ENCODE assay signal across 8 cellular contexts in the genomic region with DNA sequence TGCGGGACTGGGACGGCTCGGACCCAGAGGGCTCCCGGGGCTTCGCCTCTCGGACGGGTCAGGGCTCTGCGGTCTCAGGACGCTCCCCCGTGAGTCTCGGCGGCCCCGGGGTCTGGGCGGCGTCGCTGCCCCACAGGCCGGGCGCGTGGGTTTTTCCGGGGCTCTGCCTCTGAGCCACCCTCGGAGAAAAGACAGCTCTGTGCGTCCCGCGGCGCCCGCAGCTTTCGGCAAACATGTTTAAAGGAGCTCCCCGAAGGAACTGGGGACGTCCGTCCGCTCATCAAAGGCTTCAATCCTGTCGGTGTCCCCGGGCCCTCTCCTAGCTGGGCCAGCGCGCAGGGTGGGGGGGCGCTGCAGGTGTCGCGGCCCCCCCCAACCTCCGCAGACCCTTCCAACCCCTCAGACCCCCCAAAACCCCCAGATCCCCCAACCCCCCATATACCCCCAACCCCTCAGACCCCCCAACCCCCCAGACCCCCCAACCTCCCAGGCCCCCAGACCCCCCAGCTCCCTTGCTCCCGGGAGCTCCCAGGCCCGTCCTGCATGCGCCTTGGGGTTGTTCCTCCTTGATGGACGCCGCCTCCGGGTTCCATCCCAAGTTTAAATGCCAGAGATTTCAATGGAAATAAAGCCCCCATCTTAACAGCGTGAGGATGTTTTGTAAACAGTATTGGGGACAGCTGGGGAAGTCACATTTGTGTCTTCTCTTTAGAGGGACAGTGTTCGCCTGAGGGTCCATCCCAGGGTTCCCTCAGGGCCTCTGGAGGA. TPM values are rescaled to one million over a fixed set of nuclear protein-coding genes. Genes with fewer than 3 reads are reported as not detected.
DNase-seq lines count a peak whose midpoint lies in the region; ATAC-seq, FAIRE-seq and TF ChIP-seq lines count a peak whose summit lies in the region.

No MANE protein-coding gene starts in this region.

- 0 out of 2 replicates have a peak, but pooled peaks have one; percentile 38 for TF ChIP-seq RAD21 in HepG2 (CRISPR knock-in tag; IDR thresholded peaks at IDR 0.05)

- CTCF ChIA-PET in HepG2 (lab: Yijun Ruan, JAX; ENCODE audit: low intra/inter-chr PET ratio, low total read pairs): no interaction called here

- FAIRE-seq in HepG2 (lab: Jason Lieb, UNC) (no peak), frontal cortex (lab: Jason Lieb, UNC) (no peak)

- ATAC-seq in HepG2 (no peak; the same call in 2 of the 3 replicates), GM18873 (IDR thresholded peaks at IDR 0.05; ENCODE audit: low FRiP score, unreplicated experiment) (no peak), GM19023 (IDR thresholded peaks at IDR 0.05; ENCODE audit: unreplicated experiment) (no peak)

- TF ChIP-seq POLR2A in HepG2 (IDR thresholded peaks at IDR 0.05; ENCODE audit: insufficient read depth in 1 of 2, low read depth in 2 of 2, low read length in 2 of 2): no peak

- in situ Hi-C loops in astrocyte of the spinal cord (cut with HindIII; ENCODE audit: low sequenced_read_pairs) (no loop called here), HepG2 (cut with HindIII; ENCODE audit: extremely low pct_ligation_motif_present, low pct_unique_long_range_greater_than_20kb) (no loop called here)

- peak overlapping the region; percentile 57 for H3K9ac ChIP-seq in NT2/D1 (ENCODE audit: insufficient read length, low read depth)
- no peak overlapping the region for H3K9ac ChIP-seq in HepG2 (ENCODE audit: insufficient read depth, low read depth, low read length)
- peak overlapping the region in 1 of 2 donors; percentile 48 for H3K9ac ChIP-seq in stomach smooth muscle (ENCODE audit: low read length in 2 of 2)

- H3K27ac ChIP-seq in HepG2 (ENCODE audit: extremely low read length, insufficient read depth, low read length) (no peak overlapping the region), stomach smooth muscle (ENCODE audit: low read length) (no peak overlapping the region)

- intact Hi-C loops in HepG2 (cut with micrococcal nuclease; ENCODE audit: unreplicated experiment): no loop called here

- TF ChIP-seq CTCF in GM12865 (IDR thresholded peaks at IDR 0.05; ENCODE audit: insufficient read depth, low read depth, low read length, missing control alignments): no peak
- no peak for TF ChIP-seq CTCF in astrocyte of the spinal cord (IDR thresholded peaks at IDR 0.05; ENCODE audit: low read depth, low read length)
- TF ChIP-seq CTCF in HepG2 (CRISPR knock-in tag; IDR thresholded peaks at IDR 0.05): no peak

- H3K4me1 ChIP-seq in NT2/D1 (ENCODE audit: insufficient read depth, insufficient read length) (peaks cover under 1% of the 10 kb centered on the region), HepG2 (ENCODE audit: insufficient read depth, low read length) (peaks cover 32% of the 10 kb centered on the region), stomach smooth muscle (ENCODE audit: control insufficient read depth, insufficient read depth, low read length) (peaks cover 18% of the 10 kb centered on the region)

- H3K27me3 ChIP-seq in NT2/D1 (ENCODE audit: insufficient read depth, insufficient read length): peaks cover 27% of the 10 kb centered on the region
- peaks cover 7 to 37% of the 10 kb centered on the region in 2 experiments; a peak in 4 of 5 replicates for H3K27me3 ChIP-seq in HepG2 (ENCODE audit: control insufficient read depth in 1 of 2, insufficient read depth in 2 of 2, low read length in 2 of 2)
- peaks cover 4 to 12% of the 10 kb centered on the region in 2 donors for H3K27me3 ChIP-seq in stomach smooth muscle (ENCODE audit: control insufficient read depth in 1 of 2, insufficient read depth in 2 of 2, low read length in 2 of 2)

- no peaks in the 10 kb centered on the region for H4K20me1 ChIP-seq in HepG2 (ENCODE audit: insufficient read depth, low read length)

- POLR2A ChIA-PET in HepG2 (lab: Yijun Ruan, JAX): interaction anchor here (0.7 to 1.9 kb wide), 5 partner anchors 8 to 927 kb away, joined by 3 to 9 read pairs (median 5); no protein-coding TSS in a partner anchor

- DNase-seq in GM12865 (ENCODE audit: low read depth) (no peak), NT2/D1 (ENCODE audit: low read depth, low spot score) (no peak), astrocyte of the spinal cord (ENCODE audit: low read depth, low spot score) (no peak), HepG2 (ENCODE audit: low spot score) (no peak), frontal cortex (ENCODE audit: low spot score in 2 of 2) (no peak)

- BruUV-seq in HepG2 (replicated peaks; lab: Mats Ljungman, UMichigan): no TSS peak

- peaks cover 15% of the 10 kb centered on the region for H3K36me3 ChIP-seq in NT2/D1 (ENCODE audit: insufficient read depth, insufficient read length, low read length)
- peaks cover 5 to 7% of the 10 kb centered on the region in 2 experiments; a peak in 3 of 5 replicates for H3K36me3 ChIP-seq in HepG2 (replicated peaks in 1 of 2; ENCODE audit: control insufficient read depth in 1 of 2, insufficient read depth in 2 of 2, low read length in 2 of 2)
- peaks cover 0 to 7% of the 10 kb centered on the region in 2 donors for H3K36me3 ChIP-seq in stomach smooth muscle (ENCODE audit: control insufficient read depth in 2 of 2, insufficient read depth in 2 of 2, low read length in 2 of 2)

- peaks cover 6% of the 10 kb centered on the region for H3K79me2 ChIP-seq in HepG2 (ENCODE audit: insufficient read depth, low read length)

- TF ChIP-seq EP300 in HepG2 (IDR thresholded peaks at IDR 0.05; ENCODE audit: low read depth in 2 of 2, low read length in 2 of 2) (no peak), HepG2 (CRISPR knock-in tag; IDR thresholded peaks at IDR 0.05; ENCODE audit: borderline replicate concordance) (no peak)

- H3K4me3 ChIP-seq in GM12865 (ENCODE audit: low read depth, low read length): peak overlapping the region; percentile 34
- H3K4me3 ChIP-seq in NT2/D1 (ENCODE audit: insufficient read length, low read depth): peak overlapping the region; percentile 51
- peak overlapping the region; percentile 37 for H3K4me3 ChIP-seq in astrocyte of the spinal cord (ENCODE audit: low read depth, low read length)
- H3K4me3 ChIP-seq in HepG2 (replicated peaks in 1 of 3; ENCODE audit: insufficient read depth in 1 of 3, low read depth in 2 of 3, low read length in 3 of 3): peak overlapping the region; percentile 54 to 76 (median 63)
- peak overlapping the region; percentile 32 to 74 for H3K4me3 ChIP-seq in stomach smooth muscle (ENCODE audit: low read length in 2 of 2)

- peak overlapping the region; percentile 88 for H3K4me2 ChIP-seq in HepG2 (ENCODE audit: low read depth, low read length)

- 22% methylated on average over 25 of the region's 47 CpGs for WGBS in HepG2 (ENCODE audit: low lambda C conversion rate)

- H2AFZ ChIP-seq in HepG2 (ENCODE audit: low read length): no peak overlapping the region

- H3K9me3 ChIP-seq in NT2/D1 (ENCODE audit: insufficient read depth, low read length): peaks cover 5% of the 10 kb centered on the region; the same call in 1 of the 2 replicates
- H3K9me3 ChIP-seq in HepG2 (ENCODE audit: low read length): peaks cover 10% of the 10 kb centered on the region
- peaks cover 0 to 4% of the 10 kb centered on the region in 2 donors for H3K9me3 ChIP-seq in stomach smooth muscle (ENCODE audit: control insufficient read depth in 2 of 2, low read length in 2 of 2)

RNA-seq across cellular contexts. Expression of a gene that starts 1.0 kb away (rescaled TPM):
- 3.8 and 6.7 TPM in 2 replicates for total RNA-seq in HepG2 (2016; rRNA removed; fragmentation: Illumina TruSeq; extraction: Trizol)
- total RNA-seq in HepG2 (2016; cell fraction: cytosol; rRNA removed; fragmentation: Illumina TruSeq; extraction: Trizol; ENCODE audit: low read depth): 6.3 and 6.8 TPM in 2 replicates
- total RNA-seq in HepG2 (2016; cell fraction: insoluble cytoplasmic fraction; rRNA removed; fragmentation: Illumina TruSeq; extraction: Trizol): 3.6 and 6.6 TPM in 2 replicates
- total RNA-seq in HepG2 (2016; cell fraction: membrane; rRNA removed; fragmentation: Illumina TruSeq; extraction: Trizol): 7.4 and 7.9 TPM in 2 replicates
- total RNA-seq in HepG2 (2016; cell fraction: nucleus; rRNA removed; fragmentation: Illumina TruSeq; extraction: Trizol): 6.3 and 7.7 TPM in 2 replicates
- 3.8 and 4.2 TPM in 2 replicates for polyA plus RNA-seq in HepG2 (2011; rRNA removed)
- polyA plus RNA-seq in HepG2 (2011; cell fraction: cytosol; rRNA removed): 1.7 and 4.2 TPM in 2 replicates
- 22.9 and 35.9 TPM in 2 replicates for polyA plus RNA-seq in HepG2 (2011; cell fraction: nucleus; rRNA removed)
- 2.8 and 3.2 TPM in 2 replicates for polyA plus RNA-seq in HepG2 (2012)
- polyA plus RNA-seq in HepG2 (2016; cell fraction: cytosol; fragmentation: Illumina TruSeq; extraction: Trizol; ENCODE audit: low read depth): 4.7 and 6.0 TPM in 2 replicates
- polyA plus RNA-seq in HepG2 (2016; cell fraction: insoluble cytoplasmic fraction; fragmentation: Illumina TruSeq; extraction: Trizol; ENCODE audit: low read depth): 3.5 and 4.0 TPM in 2 replicates
- 7.0 and 8.1 TPM in 2 replicates for polyA plus RNA-seq in HepG2 (2016; cell fraction: membrane; fragmentation: Illumina TruSeq; extraction: Trizol; ENCODE audit: low read depth)
- 19.9 and 20.1 TPM in 2 replicates for polyA plus RNA-seq in HepG2 (2016; cell fraction: nucleus; fragmentation: Illumina TruSeq; extraction: Trizol; ENCODE audit: insufficient read depth, low read depth)
- 2.9 and 5.6 TPM in 2 replicates for polyA minus RNA-seq in HepG2 (2011; rRNA and poly(A)+ RNA removed; ENCODE audit: low replicate concordance)
- 2.1 and 2.2 TPM in 2 replicates for polyA minus RNA-seq in HepG2 (2011; cell fraction: cytosol; rRNA and poly(A)+ RNA removed)
- 3.7 and 4.5 TPM in 2 replicates for polyA minus RNA-seq in HepG2 (2011; cell fraction: nucleus; rRNA and poly(A)+ RNA removed)
- total RNA-seq in frontal cortex: 6.1 TPM

RNA-seq across cellular contexts. Expression of a gene that starts 42.8 kb away (rescaled TPM):
- total RNA-seq in HepG2 (2016; rRNA removed; fragmentation: Illumina TruSeq; extraction: Trizol) (not detected in 2 replicates), frontal cortex (not detected)
- total RNA-seq in HepG2 (2016; cell fraction: cytosol; rRNA removed; fragmentation: Illumina TruSeq; extraction: Trizol; ENCODE audit: low read depth): not detected in 2 replicates
- total RNA-seq in HepG2 (2016; cell fraction: insoluble cytoplasmic fraction; rRNA removed; fragmentation: Illumina TruSeq; extraction: Trizol): not detected in 2 replicates
- total RNA-seq in HepG2 (2016; cell fraction: membrane; rRNA removed; fragmentation: Illumina TruSeq; extraction: Trizol): not detected in 2 replicates
- not detected in 2 replicates for total RNA-seq in HepG2 (2016; cell fraction: nucleus; rRNA removed; fragmentation: Illumina TruSeq; extraction: Trizol)
- 0.03 and 0.05 TPM in 2 replicates for polyA plus RNA-seq in HepG2 (2011; rRNA removed)
- 0.04 TPM in 1 of 2 replicates, not detected in the other for polyA plus RNA-seq in HepG2 (2011; cell fraction: cytosol; rRNA removed)
- not detected in 2 replicates for polyA plus RNA-seq in HepG2 (2011; cell fraction: nucleus; rRNA removed)
- polyA plus RNA-seq in HepG2 (2012): 0.07 and 0.08 TPM in 2 replicates
- not detected in 2 replicates for polyA plus RNA-seq in HepG2 (2016; cell fraction: cytosol; fragmentation: Illumina TruSeq; extraction: Trizol; ENCODE audit: low read depth)
- polyA plus RNA-seq in HepG2 (2016; cell fraction: insoluble cytoplasmic fraction; fragmentation: Illumina TruSeq; extraction: Trizol; ENCODE audit: low read depth): not detected in 2 replicates
- not detected in 2 replicates for polyA plus RNA-seq in HepG2 (2016; cell fraction: membrane; fragmentation: Illumina TruSeq; extraction: Trizol; ENCODE audit: low read depth)
- not detected in 2 replicates for polyA plus RNA-seq in HepG2 (2016; cell fraction: nucleus; fragmentation: Illumina TruSeq; extraction: Trizol; ENCODE audit: insufficient read depth, low read depth)
- 2.1 TPM in 1 of 2 replicates, not detected in the other for polyA minus RNA-seq in HepG2 (2011; rRNA and poly(A)+ RNA removed; ENCODE audit: low replicate concordance)
- not detected in 2 replicates for polyA minus RNA-seq in HepG2 (2011; cell fraction: cytosol; rRNA and poly(A)+ RNA removed)
- polyA minus RNA-seq in HepG2 (2011; cell fraction: nucleus; rRNA and poly(A)+ RNA removed): 0.26 TPM in 1 of 2 replicates, not detected in the other

RNA-seq across cellular contexts. Expression of a gene that starts 56.8 kb away (rescaled TPM):
- not detected in 2 replicates for total RNA-seq in HepG2 (2016; rRNA removed; fragmentation: Illumina TruSeq; extraction: Trizol)
- not detected in 2 replicates for total RNA-seq in HepG2 (2016; cell fraction: cytosol; rRNA removed; fragmentation: Illumina TruSeq; extraction: Trizol; ENCODE audit: low read depth)
- total RNA-seq in HepG2 (2016; cell fraction: insoluble cytoplasmic fraction; rRNA removed; fragmentation: Illumina TruSeq; extraction: Trizol): not detected in 2 replicates
- not detected in 2 replicates for total RNA-seq in HepG2 (2016; cell fraction: membrane; rRNA removed; fragmentation: Illumina TruSeq; extraction: Trizol)
- not detected in 2 replicates for total RNA-seq in HepG2 (2016; cell fraction: nucleus; rRNA removed; fragmentation: Illumina TruSeq; extraction: Trizol)
- polyA plus RNA-seq in HepG2 (2011; rRNA removed): not detected in 2 replicates
- polyA plus RNA-seq in HepG2 (2011; cell fraction: cytosol; rRNA removed): 0.06 and 0.08 TPM in 2 replicates
- polyA plus RNA-seq in HepG2 (2011; cell fraction: nucleus; rRNA removed): 0.24 and 0.48 TPM in 2 replicates
- 0.07 TPM in 1 of 2 replicates, not detected in the other for polyA plus RNA-seq in HepG2 (2012)
- polyA plus RNA-seq in HepG2 (2016; cell fraction: cytosol; fragmentation: Illumina TruSeq; extraction: Trizol; ENCODE audit: low read depth): not detected in 2 replicates
- not detected in 2 replicates for polyA plus RNA-seq in HepG2 (2016; cell fraction: insoluble cytoplasmic fraction; fragmentation: Illumina TruSeq; extraction: Trizol; ENCODE audit: low read depth)
- not detected in 2 replicates for polyA plus RNA-seq in HepG2 (2016; cell fraction: membrane; fragmentation: Illumina TruSeq; extraction: Trizol; ENCODE audit: low read depth)
- polyA plus RNA-seq in HepG2 (2016; cell fraction: nucleus; fragmentation: Illumina TruSeq; extraction: Trizol; ENCODE audit: insufficient read depth, low read depth): not detected in 2 replicates
- 0.18 TPM in 1 of 2 replicates, not detected in the other for polyA minus RNA-seq in HepG2 (2011; rRNA and poly(A)+ RNA removed; ENCODE audit: low replicate concordance)
- not detected in 2 replicates for polyA minus RNA-seq in HepG2 (2011; cell fraction: cytosol; rRNA and poly(A)+ RNA removed)
- polyA minus RNA-seq in HepG2 (2011; cell fraction: nucleus; rRNA and poly(A)+ RNA removed): not detected in 2 replicates
- total RNA-seq in frontal cortex: not detected
